1 cellular context compared by ENCODE assay signal in the genomic region with DNA sequence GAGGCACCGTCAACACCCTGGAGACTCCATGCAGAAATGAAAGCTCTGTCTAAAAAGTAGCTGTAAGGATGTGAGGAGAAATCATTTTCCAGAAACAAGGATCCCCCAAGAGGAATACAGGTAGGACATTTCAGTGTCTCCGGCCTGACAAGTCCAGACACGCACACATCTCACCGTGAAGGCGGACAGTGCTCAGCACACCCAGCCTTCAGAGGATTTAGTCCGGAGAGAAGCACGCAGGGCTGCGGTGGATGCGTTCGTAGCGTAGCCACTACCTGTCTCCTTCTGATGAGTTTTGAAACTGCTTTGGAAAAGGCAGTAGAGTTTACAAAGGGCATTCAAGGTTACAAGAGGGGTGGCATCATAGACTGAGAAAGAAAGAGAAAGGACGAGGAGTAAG.
TF ChIP-seq lines count a peak whose summit lies in the region.

No MANE protein-coding gene starts in this region.

TF ChIP-seq in WTC11, 78 proteins besides CTCF, POLR2A, EP300 and RAD21 (continued from another document):
- TF ChIP-seq ZNF281 (CRISPR knock-in tag; IDR thresholded peaks at IDR 0.05), result no peak
- TF ChIP-seq HMGA2 (CRISPR knock-in tag; IDR thresholded peaks at IDR 0.05), result no peak
- TF ChIP-seq, protein P1, sequence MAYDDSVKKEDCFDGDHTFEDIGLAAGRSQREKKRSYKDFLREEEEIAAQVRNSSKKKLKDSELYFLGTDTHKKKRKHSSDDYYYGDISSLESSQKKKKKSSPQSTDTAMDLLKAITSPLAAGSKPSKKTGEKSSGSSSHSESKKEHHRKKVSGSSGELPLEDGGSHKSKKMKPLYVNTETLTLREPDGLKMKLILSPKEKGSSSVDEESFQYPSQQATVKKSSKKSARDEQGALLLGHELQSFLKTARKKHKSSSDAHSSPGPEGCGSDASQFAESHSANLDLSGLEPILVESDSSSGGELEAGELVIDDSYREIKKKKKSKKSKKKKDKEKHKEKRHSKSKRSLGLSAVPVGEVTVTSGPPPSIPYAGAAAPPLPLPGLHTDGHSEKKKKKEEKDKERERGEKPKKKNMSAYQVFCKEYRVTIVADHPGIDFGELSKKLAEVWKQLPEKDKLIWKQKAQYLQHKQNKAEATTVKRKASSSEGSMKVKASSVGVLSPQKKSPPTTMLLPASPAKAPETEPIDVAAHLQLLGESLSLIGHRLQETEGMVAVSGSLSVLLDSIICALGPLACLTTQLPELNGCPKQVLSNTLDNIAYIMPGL (CRISPR knock-in tag; IDR thresholded peaks at IDR 0.05), result no peak
- no peak for TF ChIP-seq ZNF263 (CRISPR knock-in tag; IDR thresholded peaks at IDR 0.05; ENCODE audit: low read depth)
- TF ChIP-seq USF2 (CRISPR knock-in tag; IDR thresholded peaks at IDR 0.05), result no peak
- no peak for TF ChIP-seq ZBTB21 (CRISPR knock-in tag; IDR thresholded peaks at IDR 0.05; ENCODE audit: borderline replicate concordance)
- TF ChIP-seq, protein P2, sequence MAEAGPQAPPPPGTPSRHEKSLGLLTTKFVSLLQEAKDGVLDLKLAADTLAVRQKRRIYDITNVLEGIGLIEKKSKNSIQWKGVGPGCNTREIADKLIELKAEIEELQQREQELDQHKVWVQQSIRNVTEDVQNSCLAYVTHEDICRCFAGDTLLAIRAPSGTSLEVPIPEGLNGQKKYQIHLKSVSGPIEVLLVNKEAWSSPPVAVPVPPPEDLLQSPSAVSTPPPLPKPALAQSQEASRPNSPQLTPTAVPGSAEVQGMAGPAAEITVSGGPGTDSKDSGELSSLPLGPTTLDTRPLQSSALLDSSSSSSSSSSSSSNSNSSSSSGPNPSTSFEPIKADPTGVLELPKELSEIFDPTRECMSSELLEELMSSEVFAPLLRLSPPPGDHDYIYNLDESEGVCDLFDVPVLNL (CRISPR knock-in tag; IDR thresholded peaks at IDR 0.05; ENCODE audit: borderline replicate concordance, low read depth), result no peak
TF ChIP-seq in WTC11: peak in this region for 0.
